6 cellular contexts compared by ENCODE assay signal in the genomic region with DNA sequence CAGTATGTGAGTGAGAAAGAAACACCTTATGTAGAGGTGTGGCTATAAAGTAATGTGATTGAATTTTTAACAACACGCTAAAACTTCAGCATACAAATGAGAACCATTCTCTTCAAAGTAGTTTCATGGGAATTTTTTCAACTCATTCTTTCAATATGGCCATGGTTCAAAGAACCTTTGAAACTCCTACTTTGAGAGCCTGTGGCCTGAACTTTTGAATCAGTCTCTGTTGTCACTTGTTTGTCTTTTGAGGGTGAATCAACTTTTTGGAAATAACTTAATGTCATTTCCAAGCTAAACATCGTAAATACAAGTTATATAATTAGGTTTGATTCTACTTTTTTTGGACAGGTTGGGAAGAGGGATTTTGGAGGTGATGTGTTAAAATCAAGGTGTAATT.
"Had no signal": no experiment of that assay in that cellular context is flagged by ENCODE, and none has a peak within 500 bp of the region (broad histone marks: within the 10 kb centered on the region; RNA-seq: fewer than 3 reads in every experiment).

No MANE protein-coding gene starts in this region.

- H3K27ac ChIP-seq: GM23248 had no signal

- DNase-seq: GM23248, H9, HCEC 1CT had no signal

- FAIRE-seq: H1, H54, HTR-8/SVneo had no signal

- H3K9ac ChIP-seq: GM23248 had no signal

- H3K4me3 ChIP-seq: GM23248 had no signal

- H2AFZ ChIP-seq: GM23248 had no signal
